ENCODE assay signal across 18 cellular contexts in genomic region chr17:15112881-15113617, GRCh38.
DNase-seq lines count a peak whose midpoint lies in the region; ATAC-seq lines count a peak whose summit lies in the region.
"Had no signal": no experiment of that assay in that cellular context is flagged by ENCODE, and none has a peak within 500 bp of the region (broad histone marks: within the 10 kb centered on the region; RNA-seq: fewer than 3 reads in every experiment).

No MANE protein-coding gene starts in this region.

- 75 to 81% methylated on average over 10 to 11 of the region's 13 CpGs for WGBS in mesodermal cell (ENCODE audit: insufficient coverage in 2 of 2), 2 experiments

- no peak overlapping the region for H3K4me3 ChIP-seq in mesodermal cell (ENCODE audit: extremely low read depth, insufficient read depth, low read length, poor library complexity, severe bottlenecking)
- H3K4me3 ChIP-seq: lung, Peyer's patch had no signal

- ATAC-seq in HG02763 (IDR thresholded peaks at IDR 0.05; ENCODE audit: unreplicated experiment) (no peak), GM18861 (IDR thresholded peaks at IDR 0.05; ENCODE audit: unreplicated experiment) (no peak)

- H3K4me1 ChIP-seq in mesodermal cell (ENCODE audit: control insufficient read depth, insufficient read depth, low read length, poor library complexity, severe bottlenecking) = no peaks in the 10 kb centered on the region
- H3K4me1 ChIP-seq: Peyer's patch had no signal

- no peaks in the 10 kb centered on the region for H3K36me3 ChIP-seq in mesodermal cell (ENCODE audit: control insufficient read depth, insufficient read depth, low read length)
- H3K36me3 ChIP-seq: Peyer's patch had no signal

- DNase-seq in AG20443 (ENCODE audit: low spot score) = peak; percentile 51
- DNase-seq in HCEC 1CT = peak; percentile 18
- peak; percentile 5 for DNase-seq in cerebellum (ENCODE audit: low spot score)
- no peak for DNase-seq in hippocampal formation (lab: John Stamatoyannopoulos, UW)
- DNase-seq in T-helper 1 cell = no peak
- DNase-seq: activated CD4-positive, alpha-beta memory T cell treated with anti-CD3 and anti-CD28 coated beads for 36 hours; activated naive CD8-positive, alpha-beta T cell treated with anti-CD3 and anti-CD28 coated beads for 36 hours; activated T-cell treated with anti-CD3 and anti-CD28 coated beads, Interleukin-2, amount 50 U/mL, for 48 hours; effector memory CD4-positive, alpha-beta T cell; NCI-H748 treated with DMSO at 0.1 percent for 48 hours; Peyer's patch; right cardiac atrium; stimulated activated CD4-positive, alpha-beta T cell treated with anti-CD3 and anti-CD28 coated beads, Interleukin-1b, Interleukin-23, amount 100 ng/mL, for 48 hours; SW 1271 had no signal

- H3K9me3 ChIP-seq in mesodermal cell (ENCODE audit: control insufficient read depth, low read length) = peaks cover 11% of the 10 kb centered on the region
- H3K9me3 ChIP-seq: Peyer's patch had no signal

- peak overlapping the region; percentile 45 for H3K27ac ChIP-seq in mesodermal cell (ENCODE audit: low read depth, low read length, severe bottlenecking)
- H3K27ac ChIP-seq: Peyer's patch had no signal

Comparison
In these comparisons a context has a peak if more than half of its experiments do, and no peak if none do; other contexts are left out.
1. DNase-seq: peak in AG20443 (single experiment), HCEC 1CT (single experiment) and cerebellum (single experiment); none in hippocampal formation (0 of 2) and T-helper 1 cell (0 of 5).